1 cellular context compared by ENCODE assay signal in genomic region chr2:111522231-111522768, GRCh38.
TF ChIP-seq lines count a peak whose summit lies in the region.

No MANE protein-coding gene starts in this region.

TF ChIP-seq in HepG2, 621 proteins besides CTCF, POLR2A, EP300 and RAD21 (continued from another document):
- TF ChIP-seq, protein P1, sequence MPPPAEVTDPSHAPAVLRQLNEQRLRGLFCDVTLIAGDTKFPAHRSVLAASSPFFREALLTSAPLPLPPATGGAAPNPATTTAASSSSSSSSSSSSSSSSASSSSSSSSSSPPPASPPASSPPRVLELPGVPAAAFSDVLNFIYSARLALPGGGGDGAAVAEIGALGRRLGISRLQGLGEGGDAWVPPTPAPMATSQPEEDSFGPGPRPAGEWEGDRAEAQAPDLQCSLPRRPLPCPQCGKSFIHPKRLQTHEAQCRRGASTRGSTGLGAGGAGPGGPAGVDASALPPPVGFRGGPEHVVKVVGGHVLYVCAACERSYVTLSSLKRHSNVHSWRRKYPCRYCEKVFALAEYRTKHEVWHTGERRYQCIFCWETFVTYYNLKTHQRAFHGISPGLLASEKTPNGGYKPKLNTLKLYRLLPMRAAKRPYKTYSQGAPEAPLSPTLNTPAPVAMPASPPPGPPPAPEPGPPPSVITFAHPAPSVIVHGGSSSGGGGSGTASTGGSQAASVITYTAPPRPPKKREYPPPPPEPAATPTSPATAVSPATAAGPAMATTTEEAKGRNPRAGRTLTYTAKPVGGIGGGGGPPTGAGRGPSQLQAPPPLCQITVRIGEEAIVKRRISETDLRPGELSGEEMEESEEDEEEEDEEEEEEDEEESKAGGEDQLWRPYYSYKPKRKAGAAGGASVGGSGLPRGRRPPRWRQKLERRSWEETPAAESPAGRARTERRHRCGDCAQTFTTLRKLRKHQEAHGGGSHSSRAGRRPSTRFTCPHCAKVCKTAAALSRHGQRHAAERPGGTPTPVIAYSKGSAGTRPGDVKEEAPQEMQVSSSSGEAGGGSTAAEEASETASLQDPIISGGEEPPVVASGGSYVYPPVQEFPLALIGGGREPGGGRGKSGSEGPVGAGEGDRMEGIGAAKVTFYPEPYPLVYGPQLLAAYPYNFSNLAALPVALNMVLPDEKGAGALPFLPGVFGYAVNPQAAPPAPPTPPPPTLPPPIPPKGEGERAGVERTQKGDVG (CRISPR knock-in tag; IDR thresholded peaks at IDR 0.05; ENCODE audit: borderline replicate concordance) = 0 out of 2 replicates have a peak, but pooled peaks have one; percentile 12
- TF ChIP-seq NFKBIZ (CRISPR knock-in tag; IDR thresholded peaks at IDR 0.05) (peak; percentile 78; the same call in 1 of the 2 replicates), ZNF10 (CRISPR knock-in tag; IDR thresholded peaks at IDR 0.05; ENCODE audit: borderline replicate concordance, low read depth) (no peak), REL (CRISPR knock-in tag; conservative IDR thresholded peaks at IDR 0.05) (no peak), ZNF234 (CRISPR knock-in tag; conservative IDR thresholded peaks at IDR 0.05) (no peak), MED1 (CRISPR knock-in tag; IDR thresholded peaks at IDR 0.05) (peak; percentile 51; the same call in 1 of the 2 replicates), SAP130 (CRISPR knock-in tag; IDR thresholded peaks at IDR 0.05; ENCODE audit: low read depth) (peak; percentile 66), ATF1 (CRISPR knock-in tag; IDR thresholded peaks at IDR 0.05) (no peak), ZNF124 (CRISPR knock-in tag; IDR thresholded peaks at IDR 0.05) (no peak), ARID4A (CRISPR knock-in tag; IDR thresholded peaks at IDR 0.05; ENCODE audit: borderline replicate concordance) (no peak; the same call in 1 of the 2 replicates), AGO1 (IDR thresholded peaks at IDR 0.05; ENCODE audit: low read depth, low read length, poor library complexity, severe bottlenecking) (no peak), ZSCAN22 (CRISPR knock-in tag; IDR thresholded peaks at IDR 0.05) (no peak), TCF7L2 (IDR thresholded peaks at IDR 0.05; ENCODE audit: low read depth, low read length) (no peak), ZFP1 (CRISPR knock-in tag; IDR thresholded peaks at IDR 0.05) (peak; percentile 63; the same call in 1 of the 2 replicates), MED13 (CRISPR knock-in tag; IDR thresholded peaks at IDR 0.05) (no peak), PAF1 (CRISPR knock-in tag; IDR thresholded peaks at IDR 0.05) (no peak), ARID5B (CRISPR knock-in tag; IDR thresholded peaks at IDR 0.05) (peak; percentile 89), CAMTA2 (CRISPR knock-in tag; IDR thresholded peaks at IDR 0.05; ENCODE audit: borderline replicate concordance) (no peak)
- TF ChIP-seq, protein P2, sequence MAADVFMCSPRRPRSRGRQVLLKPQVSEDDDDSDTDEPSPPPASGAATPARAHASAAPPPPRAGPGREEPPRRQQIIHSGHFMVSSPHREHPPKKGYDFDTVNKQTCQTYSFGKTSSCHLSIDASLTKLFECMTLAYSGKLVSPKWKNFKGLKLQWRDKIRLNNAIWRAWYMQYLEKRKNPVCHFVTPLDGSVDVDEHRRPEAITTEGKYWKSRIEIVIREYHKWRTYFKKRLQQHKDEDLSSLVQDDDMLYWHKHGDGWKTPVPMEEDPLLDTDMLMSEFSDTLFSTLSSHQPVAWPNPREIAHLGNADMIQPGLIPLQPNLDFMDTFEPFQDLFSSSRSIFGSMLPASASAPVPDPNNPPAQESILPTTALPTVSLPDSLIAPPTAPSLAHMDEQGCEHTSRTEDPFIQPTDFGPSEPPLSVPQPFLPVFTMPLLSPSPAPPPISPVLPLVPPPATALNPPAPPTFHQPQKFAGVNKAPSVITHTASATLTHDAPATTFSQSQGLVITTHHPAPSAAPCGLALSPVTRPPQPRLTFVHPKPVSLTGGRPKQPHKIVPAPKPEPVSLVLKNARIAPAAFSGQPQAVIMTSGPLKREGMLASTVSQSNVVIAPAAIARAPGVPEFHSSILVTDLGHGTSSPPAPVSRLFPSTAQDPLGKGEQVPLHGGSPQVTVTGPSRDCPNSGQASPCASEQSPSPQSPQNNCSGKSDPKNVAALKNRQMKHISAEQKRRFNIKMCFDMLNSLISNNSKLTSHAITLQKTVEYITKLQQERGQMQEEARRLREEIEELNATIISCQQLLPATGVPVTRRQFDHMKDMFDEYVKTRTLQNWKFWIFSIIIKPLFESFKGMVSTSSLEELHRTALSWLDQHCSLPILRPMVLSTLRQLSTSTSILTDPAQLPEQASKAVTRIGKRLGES (CRISPR knock-in tag; IDR thresholded peaks at IDR 0.05; ENCODE audit: borderline replicate concordance) = no peak
